Comparison of ENCODE assay signal across 1 cellular context in genomic region chr7:54967384-54967783, GRCh38.
TF ChIP-seq lines count a peak whose summit lies in the region.

No MANE protein-coding gene starts in this region.

TF ChIP-seq in A549, 52 proteins besides CTCF, POLR2A, EP300 and RAD21 (continued from another document):
- TF ChIP-seq BCL3 (IDR thresholded peaks at IDR 0.05) = 0 out of 3 replicates have a peak, but pooled peaks have one; percentile 21
- TF ChIP-seq RCOR1 (IDR thresholded peaks at IDR 0.05; ENCODE audit: low read depth, low read length) = no peak
- no peak for TF ChIP-seq REST (IDR thresholded peaks at IDR 0.05)
- peak; percentile 90 for TF ChIP-seq MAX (IDR thresholded peaks at IDR 0.05)
- TF ChIP-seq JUNB (IDR thresholded peaks at IDR 0.05) = peak; percentile 82
- TF ChIP-seq USF2 (IDR thresholded peaks at IDR 0.05) = peak; percentile 83
- TF ChIP-seq SREBF2 (IDR thresholded peaks at IDR 0.05) = no peak
- no peak for TF ChIP-seq TP53 (CRISPR knock-in tag; IDR thresholded peaks at IDR 0.05)
- TF ChIP-seq CBX2 (IDR thresholded peaks at IDR 0.05; ENCODE audit: borderline replicate concordance, low read depth) = no peak
- peak; percentile 75; the same call in 1 of the 2 replicates for TF ChIP-seq HES2 (IDR thresholded peaks at IDR 0.05)
TF ChIP-seq in A549: peak in this region for 11.
